ENCODE assay signal across 8 cellular contexts in genomic region chrX:153469811-153470410, GRCh38. TPM values are rescaled to one million over a fixed set of nuclear protein-coding genes. Genes with fewer than 3 reads are reported as not detected.
DNase-seq lines count a peak whose midpoint lies in the region; ATAC-seq and TF ChIP-seq lines count a peak whose summit lies in the region.

No MANE protein-coding gene starts in this region.

- H3K9ac ChIP-seq in BLaER1 treated with 17β-estradiol and CSF1 and Interleukin-3, amounts not matched to agents 10 nM and 100 nM = peak overlapping the region; percentile 69 to 87 (median 82)

- TF ChIP-seq CTCF in RWPE2 (IDR thresholded peaks at IDR 0.05; ENCODE audit: poor library complexity, severe bottlenecking) (no peak), suprapubic skin (IDR thresholded peaks at IDR 0.05) (no peak), GM13976 (IDR thresholded peaks at IDR 0.05; ENCODE audit: borderline replicate concordance, control extremely low read depth, extremely low read depth, insufficient read depth, missing control alignments) (no peak)

- H3K27ac ChIP-seq in BLaER1 treated with 17β-estradiol and CSF1 and Interleukin-3, amounts not matched to agents 10 nM and 100 nM = peak overlapping the region; percentile 44 to 84 (median 79); a peak in 21 of 22 replicates
- no peak overlapping the region for H3K27ac ChIP-seq in RWPE2 (ENCODE audit: poor library complexity, severe bottlenecking)
- H3K27ac ChIP-seq in suprapubic skin = peak overlapping the region; percentile 62

- H4K20me1 ChIP-seq in BLaER1 treated with 17β-estradiol and CSF1 and Interleukin-3, amounts not matched to agents 10 nM and 100 nM = peaks cover 0 to 53% (median 43%) of the 10 kb centered on the region in 11 experiments; a peak in 17 of 22 replicates

- no peaks in the 10 kb centered on the region for H3K9me3 Mint-ChIP-seq in memory B cell

- TF ChIP-seq EP300 in suprapubic skin (IDR thresholded peaks at IDR 0.05) = no peak

- H3K9me3 ChIP-seq in BLaER1 treated with 17β-estradiol and CSF1 and Interleukin-3, amounts not matched to agents 10 nM and 100 nM (replicated peaks in 1 of 11) = peaks cover 0 to 4% (median 0%) of the 10 kb centered on the region in 11 experiments; a peak in 4 of 22 replicates
- no peaks in the 10 kb centered on the region for H3K9me3 ChIP-seq in RWPE2 (ENCODE audit: severe bottlenecking)
- H3K9me3 ChIP-seq in suprapubic skin = no peaks in the 10 kb centered on the region

- in situ Hi-C loops in GM13976 (cut with MboI; ENCODE audit: low sequenced_read_pairs, unreplicated experiment) = no loop called here

- TF ChIP-seq POLR2A in suprapubic skin (IDR thresholded peaks at IDR 0.05) = no peak

- peaks cover 6 to 39% (median 32%) of the 10 kb centered on the region in 10 experiments for H3K4me1 ChIP-seq in BLaER1 treated with 17β-estradiol and CSF1 and Interleukin-3, amounts not matched to agents 10 nM and 100 nM
- H3K4me1 ChIP-seq in RWPE2 (ENCODE audit: insufficient read depth, poor library complexity, severe bottlenecking) (no peaks in the 10 kb centered on the region), suprapubic skin (peaks cover 19% of the 10 kb centered on the region)

- peaks cover 2% of the 10 kb centered on the region for H3K36me3 Mint-ChIP-seq in memory B cell

- no peak overlapping the region for H3K27ac Mint-ChIP-seq in memory B cell

- peaks cover 14 to 59% (median 39%) of the 10 kb centered on the region in 11 experiments; a peak in 20 of 22 replicates for H3K27me3 ChIP-seq in BLaER1 treated with 17β-estradiol and CSF1 and Interleukin-3, amounts not matched to agents 10 nM and 100 nM
- no peaks in the 10 kb centered on the region for H3K27me3 ChIP-seq in RWPE2 (ENCODE audit: insufficient read depth, poor library complexity, severe bottlenecking)
- H3K27me3 ChIP-seq in suprapubic skin = no peaks in the 10 kb centered on the region

- peak overlapping the region; percentile 81 for H3K4me3 Mint-ChIP-seq in memory B cell

- peak; percentile 24 for ATAC-seq in GM18870 (IDR thresholded peaks at IDR 0.05; ENCODE audit: unreplicated experiment)
- ATAC-seq in HG03064 (IDR thresholded peaks at IDR 0.05; ENCODE audit: low read depth, unreplicated experiment) = peak; percentile 39
- ATAC-seq in RWPE2 (ENCODE audit: low read depth) = peak; percentile 42
- ATAC-seq in memory B cell (ENCODE audit: low read depth) = peak; percentile 48

- peak overlapping the region; percentile 64 to 78 (median 77) for H3K4me3 ChIP-seq in BLaER1 treated with 17β-estradiol and CSF1 and Interleukin-3, amounts not matched to agents 10 nM and 100 nM
- H3K4me3 ChIP-seq in RWPE2 (ENCODE audit: severe bottlenecking) (peak overlapping the region; percentile 95), suprapubic skin (peak overlapping the region; percentile 56)

- 33% methylated on average over 15 of the region's 32 CpGs for WGBS in suprapubic skin

- H3K4me2 ChIP-seq in BLaER1 treated with 17β-estradiol and CSF1 and Interleukin-3, amounts not matched to agents 10 nM and 100 nM = peak overlapping the region; percentile 75 to 94 (median 85)

- H3K36me3 ChIP-seq in BLaER1 treated with 17β-estradiol and CSF1 and Interleukin-3, amounts not matched to agents 10 nM and 100 nM = peaks cover 0 to 31% (median 8%) of the 10 kb centered on the region in 11 experiments; a peak in 14 of 22 replicates
- H3K36me3 ChIP-seq in RWPE2 (ENCODE audit: low read depth) = no peaks in the 10 kb centered on the region
- H3K36me3 ChIP-seq in suprapubic skin = no peaks in the 10 kb centered on the region

- DNase-seq in RWPE2 (ENCODE audit: low spot score) = no peak
- peak; percentile 52 for DNase-seq in dermis blood vessel endothelial cell
- no peak for DNase-seq in memory B cell (ENCODE audit: low spot score in 2 of 2)
- DNase-seq in suprapubic skin (ENCODE audit: low spot score in 2 of 2) = no peak
- DNase-seq in GM13976 (ENCODE audit: low spot score) = no peak

- H3K27me3 Mint-ChIP-seq in memory B cell = no peaks in the 10 kb centered on the region

- H3K4me1 Mint-ChIP-seq in memory B cell = peaks cover 3% of the 10 kb centered on the region

RNA-seq across cellular contexts. Expression of gene HAUS7, which starts 0.5 kb away (rescaled TPM):
- total RNA-seq in dermis blood vessel endothelial cell (14.5 and 21.5 TPM in 2 replicates), suprapubic skin (10 to 100 TPM; 16.4 to 43.4 (median 18.9) TPM)

RNA-seq across cellular contexts. Expression of gene TREX2, which starts 24.1 kb away (rescaled TPM):
- total RNA-seq in dermis blood vessel endothelial cell (0.19 and 4.1 TPM in 2 replicates), suprapubic skin (10 to 100 TPM; 19.3 to 62.6 (median 50.7) TPM)

RNA-seq across cellular contexts. Expression of gene BGN, which starts 24.9 kb away (rescaled TPM):
- 27.4 and 53.9 TPM in 2 replicates for total RNA-seq in dermis blood vessel endothelial cell
- 100 to 1,000 TPM in 1 of 4 donors, 10 to 100 TPM in 3; 24.9 to 108 (median 67.3) TPM for total RNA-seq in suprapubic skin

RNA-seq across cellular contexts. Expression of gene ATP2B3, which starts 47.5 kb away (rescaled TPM):
- total RNA-seq in dermis blood vessel endothelial cell (under 0.01 TPM in 1 of 2 replicates, not detected in the other), suprapubic skin (not detected)

RNA-seq across cellular contexts. Expression of gene ZFP92, which starts 58.6 kb away (rescaled TPM):
- total RNA-seq in dermis blood vessel endothelial cell (0.51 and 0.70 TPM in 2 replicates), suprapubic skin (under 1 TPM in 3 of 4 donors, not detected in 1; 0.26 to 0.38 (median 0.30) TPM)
